Comparison of ENCODE assay signal across 20 cellular contexts in genomic region chr6:84641076-84641475, GRCh38.
"Had no signal": no experiment of that assay in that cellular context is flagged by ENCODE, and none has a peak within 500 bp of the region (broad histone marks: within the 10 kb centered on the region; RNA-seq: fewer than 3 reads in every experiment).

No MANE protein-coding gene starts in this region.

- H3K27ac ChIP-seq: cardiac muscle cell, gastrocnemius medialis, tibial nerve, uterus had no signal

- H3K4me3 ChIP-seq: cardiac muscle cell, gastrocnemius medialis, tibial nerve, uterus had no signal

- H3K27me3 Mint-ChIP-seq: activated CD4-positive, alpha-beta memory T cell treated with anti-CD3 and anti-CD28 coated beads, Interleukin-2, amount 10 ng/mL, durations not matched to agents 7 days and 5 days; activated CD8-positive, alpha-beta memory T cell treated with anti-CD3 and anti-CD28 coated beads, Interleukin-2, amount 10 ng/mL, durations not matched to agents 7 days and 5 days; activated naive CD8-positive, alpha-beta T cell; effector memory CD8-positive, alpha-beta T cell had no signal

- ATAC-seq: activated CD8-positive, alpha-beta memory T cell treated with anti-CD3 and anti-CD28 coated beads, Interleukin-2, amount 10 ng/mL, durations not matched to agents 7 days and 5 days; effector memory CD8-positive, alpha-beta T cell; gastrocnemius medialis; naive thymus-derived CD8-positive, alpha-beta T cell; stimulated activated naive CD8-positive, alpha-beta T cell treated with anti-CD3 and anti-CD28 coated beads, Interleukin-15, Interleukin-2, amounts not matched to agents 100 U/mL and 50 U/mL, for 24 hours had no signal

- H3K4me1 ChIP-seq: gastrocnemius medialis, tibial nerve had no signal

- H3K27me3 ChIP-seq: gastrocnemius medialis, tibial nerve, uterus had no signal

- H3K4me3 Mint-ChIP-seq: activated CD4-positive, alpha-beta memory T cell treated with anti-CD3 and anti-CD28 coated beads, Interleukin-2, amount 10 ng/mL, durations not matched to agents 7 days and 5 days; activated CD8-positive, alpha-beta memory T cell treated with anti-CD3 and anti-CD28 coated beads, Interleukin-2, amount 10 ng/mL, durations not matched to agents 7 days and 5 days; activated naive CD8-positive, alpha-beta T cell; effector memory CD8-positive, alpha-beta T cell; naive thymus-derived CD8-positive, alpha-beta T cell had no signal

- DNase-seq: activated CD4-positive, alpha-beta memory T cell treated with anti-CD3 and anti-CD28 coated beads, Interleukin-2, amount 10 ng/mL, durations not matched to agents 7 days and 5 days; activated CD4-positive, alpha-beta T cell treated with anti-CD3 and anti-CD28 coated beads for 48 hours; activated CD4-positive, CD25-positive, alpha-beta regulatory T cell; activated CD8-positive, alpha-beta memory T cell treated with anti-CD3 and anti-CD28 coated beads, Interleukin-2, amount 10 ng/mL, durations not matched to agents 7 days and 5 days; amniotic stem cell; effector memory CD8-positive, alpha-beta T cell; gastrocnemius medialis; head of caudate nucleus; mesendoderm; naive thymus-derived CD8-positive, alpha-beta T cell; posterior cingulate gyrus; stimulated activated CD4-positive, alpha-beta T cell treated with anti-CD3 and anti-CD28 coated beads, Interleukin-2, amount 100 ng/mL, for 24 hours; stimulated activated naive CD8-positive, alpha-beta T cell treated with anti-CD3 and anti-CD28 coated beads, Interleukin-15, Interleukin-2, amounts not matched to agents 100 U/mL and 50 U/mL, for 24 hours; substantia nigra; T-helper 1 cell; T1000; uterus had no signal

- H3K36me3 ChIP-seq: cardiac muscle cell, gastrocnemius medialis, tibial nerve, uterus had no signal

- H3K4me1 Mint-ChIP-seq: activated CD4-positive, alpha-beta memory T cell treated with anti-CD3 and anti-CD28 coated beads, Interleukin-2, amount 10 ng/mL, durations not matched to agents 7 days and 5 days; activated CD8-positive, alpha-beta memory T cell treated with anti-CD3 and anti-CD28 coated beads, Interleukin-2, amount 10 ng/mL, durations not matched to agents 7 days and 5 days; naive thymus-derived CD8-positive, alpha-beta T cell had no signal

- H3K27ac Mint-ChIP-seq: activated CD4-positive, alpha-beta memory T cell treated with anti-CD3 and anti-CD28 coated beads, Interleukin-2, amount 10 ng/mL, durations not matched to agents 7 days and 5 days; activated CD8-positive, alpha-beta memory T cell treated with anti-CD3 and anti-CD28 coated beads, Interleukin-2, amount 10 ng/mL, durations not matched to agents 7 days and 5 days; activated naive CD8-positive, alpha-beta T cell; effector memory CD8-positive, alpha-beta T cell; naive thymus-derived CD8-positive, alpha-beta T cell had no signal

- H3K36me3 Mint-ChIP-seq: activated CD8-positive, alpha-beta memory T cell treated with anti-CD3 and anti-CD28 coated beads, Interleukin-2, amount 10 ng/mL, durations not matched to agents 7 days and 5 days; activated naive CD8-positive, alpha-beta T cell had no signal

- H3K9me3 ChIP-seq: gastrocnemius medialis, tibial nerve, uterus had no signal
